3 cellular contexts compared by ENCODE assay signal in genomic region chr11:112322173-112322813, GRCh38.
TF ChIP-seq lines count a peak whose summit lies in the region.

No MANE protein-coding gene starts in this region.

TF ChIP-seq in A549, 52 proteins besides CTCF, POLR2A, EP300 and RAD21 (continued from another document):
- TF ChIP-seq EHF (CRISPR knock-in tag; IDR thresholded peaks at IDR 0.05) (no peak), ZSCAN20 (CRISPR knock-in tag; IDR thresholded peaks at IDR 0.05) (no peak), CHD2 (IDR thresholded peaks at IDR 0.05; ENCODE audit: low read length, partially characterized antibody) (no peak), CEBPB (IDR thresholded peaks at IDR 0.05) (no peak; a peak in 1 of 4 replicates), ESRRA (IDR thresholded peaks at IDR 0.05; ENCODE audit: borderline replicate concordance, low read length) (no peak), RFX5 (IDR thresholded peaks at IDR 0.05) (no peak), BHLHE40 (IDR thresholded peaks at IDR 0.05; ENCODE audit: low read depth, low read length) (no peak), HOXA7 (CRISPR knock-in tag; IDR thresholded peaks at IDR 0.05) (no peak), BCL3 (IDR thresholded peaks at IDR 0.05) (no peak)

TF ChIP-seq in IMR-90, 13 proteins besides CTCF, POLR2A, EP300 and RAD21 (continued from another document):
- no peak for TF ChIP-seq ELK1 (IDR thresholded peaks at IDR 0.05; ENCODE audit: borderline replicate concordance, low read depth, low read length)

TF ChIP-seq in SK-N-SH treated with all-trans-retinoic acid at 6 μM for 48 hours, 23 proteins besides CTCF, POLR2A, EP300 and RAD21 (continued from another document):
- TF ChIP-seq ZNF565 (CRISPR knock-in tag; conservative IDR thresholded peaks at IDR 0.05; ENCODE audit: low read depth), result no peak
- TF ChIP-seq ZFP30 (CRISPR knock-in tag; IDR thresholded peaks at IDR 0.05), result no peak
- TF ChIP-seq SNAI2 (CRISPR knock-in tag; IDR thresholded peaks at IDR 0.05), result no peak
- no peak for TF ChIP-seq PPARA (CRISPR knock-in tag; IDR thresholded peaks at IDR 0.05; ENCODE audit: borderline replicate concordance)
- TF ChIP-seq CSRNP3 (CRISPR knock-in tag; IDR thresholded peaks at IDR 0.05), result no peak
- no peak for TF ChIP-seq CSDC2 (CRISPR knock-in tag; IDR thresholded peaks at IDR 0.05)
- TF ChIP-seq ZNF70 (CRISPR knock-in tag; IDR thresholded peaks at IDR 0.05), result no peak
- TF ChIP-seq, protein P1, sequence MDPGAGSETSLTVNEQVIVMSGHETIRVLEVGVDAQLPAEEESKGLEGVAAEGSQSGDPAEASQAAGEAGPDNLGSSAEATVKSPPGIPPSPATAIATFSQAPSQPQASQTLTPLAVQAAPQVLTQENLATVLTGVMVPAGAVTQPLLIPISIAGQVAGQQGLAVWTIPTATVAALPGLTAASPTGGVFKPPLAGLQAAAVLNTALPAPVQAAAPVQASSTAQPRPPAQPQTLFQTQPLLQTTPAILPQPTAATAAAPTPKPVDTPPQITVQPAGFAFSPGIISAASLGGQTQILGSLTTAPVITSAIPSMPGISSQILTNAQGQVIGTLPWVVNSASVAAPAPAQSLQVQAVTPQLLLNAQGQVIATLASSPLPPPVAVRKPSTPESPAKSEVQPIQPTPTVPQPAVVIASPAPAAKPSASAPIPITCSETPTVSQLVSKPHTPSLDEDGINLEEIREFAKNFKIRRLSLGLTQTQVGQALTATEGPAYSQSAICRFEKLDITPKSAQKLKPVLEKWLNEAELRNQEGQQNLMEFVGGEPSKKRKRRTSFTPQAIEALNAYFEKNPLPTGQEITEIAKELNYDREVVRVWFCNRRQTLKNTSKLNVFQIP (CRISPR knock-in tag; IDR thresholded peaks at IDR 0.05; ENCODE audit: borderline replicate concordance, low read depth), result no peak
- no peak for TF ChIP-seq TSHZ2 (CRISPR knock-in tag; IDR thresholded peaks at IDR 0.05)
- no peak for TF ChIP-seq ESRRG (CRISPR knock-in tag; IDR thresholded peaks at IDR 0.05)
